ENCODE assay signal across 12 cellular contexts in genomic region chr5:95878417-95879323, GRCh38. TPM values are rescaled to one million over a fixed set of nuclear protein-coding genes. Genes with fewer than 3 reads are reported as not detected.
DNase-seq lines count a peak whose midpoint lies in the region; ATAC-seq and TF ChIP-seq lines count a peak whose summit lies in the region.
"Had no signal": no experiment of that assay in that cellular context is flagged by ENCODE, and none has a peak within 500 bp of the region (broad histone marks: within the 10 kb centered on the region; RNA-seq: fewer than 3 reads in every experiment).

No MANE protein-coding gene starts in this region.

- peak overlapping the region; percentile 59 for H3K27ac Mint-ChIP-seq in activated naive CD8-positive, alpha-beta T cell treated with anti-CD3 and anti-CD28 coated beads, Interleukin-2, amount 50 U/mL, for 24 hours
- no peak overlapping the region for H3K27ac Mint-ChIP-seq in activated naive CD8-positive, alpha-beta T cell treated with anti-CD3 and anti-CD28 coated beads for 36 hours
- peak overlapping the region; percentile 89 for H3K27ac Mint-ChIP-seq in endodermal cell
- no peak overlapping the region for H3K27ac Mint-ChIP-seq in activated CD4-positive, alpha-beta memory T cell treated with anti-CD3 and anti-CD28 coated beads, Interleukin-2, amount 10 ng/mL, durations not matched to agents 7 days and 5 days
- H3K27ac Mint-ChIP-seq: activated B cell treated with CpG ODN at 0.5 μM for 24 hours; effector memory CD8-positive, alpha-beta T cell had no signal

- 73 to 77% methylated on average over 3 to 8 of the region's 8 CpGs for WGBS in endodermal cell (ENCODE audit: insufficient coverage in 1 of 2, insufficient read length in 1 of 2), 2 experiments

- no peak for DNase-seq in activated naive CD8-positive, alpha-beta T cell treated with anti-CD3 and anti-CD28 coated beads, Interleukin-2, amount 50 U/mL, for 24 hours
- DNase-seq in activated naive CD8-positive, alpha-beta T cell treated with anti-CD3 and anti-CD28 coated beads for 36 hours: no peak
- no peak for DNase-seq in endodermal cell
- no peak for DNase-seq in GM20000 (ENCODE audit: low spot score)
- DNase-seq in activated CD4-positive, alpha-beta memory T cell treated with anti-CD3 and anti-CD28 coated beads, Interleukin-2, amount 10 ng/mL, durations not matched to agents 7 days and 5 days: no peak
- no peak for DNase-seq in SKM-1 (lab: John Stamatoyannopoulos, UW; ENCODE audit: unreplicated experiment)
- no peak for DNase-seq in GF-D8 (lab: John Stamatoyannopoulos, UW)
- DNase-seq: activated B cell treated with CpG ODN at 0.5 μM for 24 hours; effector memory CD8-positive, alpha-beta T cell; NCI-H524 had no signal

- H3K4me1 Mint-ChIP-seq in activated naive CD8-positive, alpha-beta T cell treated with anti-CD3 and anti-CD28 coated beads, Interleukin-2, amount 50 U/mL, for 24 hours: peaks cover 7% of the 10 kb centered on the region
- peaks cover 3% of the 10 kb centered on the region for H3K4me1 Mint-ChIP-seq in activated naive CD8-positive, alpha-beta T cell treated with anti-CD3 and anti-CD28 coated beads for 36 hours
- H3K4me1 Mint-ChIP-seq in endodermal cell: peaks cover 45% of the 10 kb centered on the region
- peaks cover 2% of the 10 kb centered on the region for H3K4me1 Mint-ChIP-seq in activated CD4-positive, alpha-beta memory T cell treated with anti-CD3 and anti-CD28 coated beads, Interleukin-2, amount 10 ng/mL, durations not matched to agents 7 days and 5 days

- TF ChIP-seq CTCF in endodermal cell (conservative IDR thresholded peaks at IDR 0.05) (no peak), GM20000 (IDR thresholded peaks at IDR 0.05; ENCODE audit: extremely low read depth, missing control alignments) (no peak)

- no peaks in the 10 kb centered on the region for H3K36me3 Mint-ChIP-seq in activated naive CD8-positive, alpha-beta T cell treated with anti-CD3 and anti-CD28 coated beads, Interleukin-2, amount 50 U/mL, for 24 hours (ENCODE audit: low read depth)
- peaks cover 1% of the 10 kb centered on the region for H3K36me3 Mint-ChIP-seq in activated naive CD8-positive, alpha-beta T cell treated with anti-CD3 and anti-CD28 coated beads for 36 hours
- H3K36me3 Mint-ChIP-seq in endodermal cell (ENCODE audit: low read depth): no peaks in the 10 kb centered on the region
- H3K36me3 Mint-ChIP-seq in activated CD4-positive, alpha-beta memory T cell treated with anti-CD3 and anti-CD28 coated beads, Interleukin-2, amount 10 ng/mL, durations not matched to agents 7 days and 5 days (ENCODE audit: low read depth): no peaks in the 10 kb centered on the region

- no peaks in the 10 kb centered on the region for H3K36me3 ChIP-seq in endodermal cell (ENCODE audit: control insufficient read depth, insufficient read depth, low read length)
- H3K36me3 ChIP-seq: prostate gland had no signal

- peak overlapping the region; percentile 47 for H3K9ac ChIP-seq in endodermal cell (ENCODE audit: extremely low read depth, low read length, poor library complexity, severe bottlenecking)

- peaks cover 25% of the 10 kb centered on the region for H3K4me1 ChIP-seq in endodermal cell (ENCODE audit: control insufficient read depth, insufficient read depth, low read length)

- no peaks in the 10 kb centered on the region for H3K27me3 Mint-ChIP-seq in activated naive CD8-positive, alpha-beta T cell treated with anti-CD3 and anti-CD28 coated beads, Interleukin-2, amount 50 U/mL, for 24 hours
- no peaks in the 10 kb centered on the region for H3K27me3 Mint-ChIP-seq in activated naive CD8-positive, alpha-beta T cell treated with anti-CD3 and anti-CD28 coated beads for 36 hours
- no peaks in the 10 kb centered on the region for H3K27me3 Mint-ChIP-seq in endodermal cell (ENCODE audit: insufficient read depth)
- no peaks in the 10 kb centered on the region for H3K27me3 Mint-ChIP-seq in activated CD4-positive, alpha-beta memory T cell treated with anti-CD3 and anti-CD28 coated beads, Interleukin-2, amount 10 ng/mL, durations not matched to agents 7 days and 5 days
- H3K27me3 Mint-ChIP-seq: activated B cell treated with CpG ODN at 0.5 μM for 24 hours had no signal

- peak; percentile 34 for ATAC-seq in activated naive CD8-positive, alpha-beta T cell treated with anti-CD3 and anti-CD28 coated beads, Interleukin-2, amount 50 U/mL, for 24 hours
- peak; percentile 45 for ATAC-seq in HG03280 (IDR thresholded peaks at IDR 0.05; ENCODE audit: unreplicated experiment)
- ATAC-seq: effector memory CD8-positive, alpha-beta T cell had no signal

- no peaks in the 10 kb centered on the region for H3K9me3 ChIP-seq in endodermal cell (ENCODE audit: control insufficient read depth, low read length)
- H3K9me3 ChIP-seq: prostate gland had no signal

- H3K27ac ChIP-seq in endodermal cell (ENCODE audit: low read depth, low read length): peak overlapping the region; percentile 24

- peak overlapping the region; percentile 1 for H3K4me3 ChIP-seq in endodermal cell (ENCODE audit: low read length)
- H3K4me3 ChIP-seq: prostate gland had no signal

- no peaks in the 10 kb centered on the region for H3K9me3 Mint-ChIP-seq in activated naive CD8-positive, alpha-beta T cell treated with anti-CD3 and anti-CD28 coated beads, Interleukin-2, amount 50 U/mL, for 24 hours
- no peaks in the 10 kb centered on the region for H3K9me3 Mint-ChIP-seq in activated naive CD8-positive, alpha-beta T cell treated with anti-CD3 and anti-CD28 coated beads for 36 hours
- no peaks in the 10 kb centered on the region for H3K9me3 Mint-ChIP-seq in endodermal cell
- H3K9me3 Mint-ChIP-seq in activated CD4-positive, alpha-beta memory T cell treated with anti-CD3 and anti-CD28 coated beads, Interleukin-2, amount 10 ng/mL, durations not matched to agents 7 days and 5 days: peaks cover 2% of the 10 kb centered on the region
- H3K9me3 Mint-ChIP-seq: activated B cell treated with CpG ODN at 0.5 μM for 24 hours; effector memory CD8-positive, alpha-beta T cell had no signal

- H3K4me3 Mint-ChIP-seq in activated naive CD8-positive, alpha-beta T cell treated with anti-CD3 and anti-CD28 coated beads, Interleukin-2, amount 50 U/mL, for 24 hours: no peak overlapping the region
- no peak overlapping the region for H3K4me3 Mint-ChIP-seq in activated naive CD8-positive, alpha-beta T cell treated with anti-CD3 and anti-CD28 coated beads for 36 hours
- H3K4me3 Mint-ChIP-seq in endodermal cell: no peak overlapping the region
- H3K4me3 Mint-ChIP-seq in activated CD4-positive, alpha-beta memory T cell treated with anti-CD3 and anti-CD28 coated beads, Interleukin-2, amount 10 ng/mL, durations not matched to agents 7 days and 5 days: no peak overlapping the region
- H3K4me3 Mint-ChIP-seq: activated B cell treated with CpG ODN at 0.5 μM for 24 hours; effector memory CD8-positive, alpha-beta T cell had no signal

- POLR2A ChIA-PET in activated CD4-positive, alpha-beta memory T cell treated with anti-CD3 and anti-CD28 coated beads, Interleukin-2, amount 10 ng/mL, durations not matched to agents 7 days and 5 days (lab: Charles Lee): interaction anchor here (1.1 kb wide), 1 partner anchor 9 kb away, joined by 5 read pairs; no protein-coding TSS in a partner anchor

- no peaks in the 10 kb centered on the region for H3K27me3 ChIP-seq in endodermal cell (ENCODE audit: control insufficient read depth, insufficient read depth, low read length, poor library complexity, severe bottlenecking)

- CTCF ChIA-PET in activated CD4-positive, alpha-beta memory T cell treated with anti-CD3 and anti-CD28 coated beads, Interleukin-2, amount 10 ng/mL, durations not matched to agents 7 days and 5 days (lab: Charles Lee): interaction anchor here (1.0 to 1.7 kb wide), 2 partner anchors 9 to 97 kb away, joined by 3 read pairs; no protein-coding TSS in a partner anchor

RNA-seq across cellular contexts. Expression of gene GLRX, which starts 56.1 kb away (rescaled TPM):
- total RNA-seq in activated naive CD8-positive, alpha-beta T cell treated with anti-CD3 and anti-CD28 coated beads for 36 hours: 10 to 100 TPM; 26.4 to 29.5 TPM
- 10 to 100 TPM; 18.9 to 26.3 TPM for total RNA-seq in endodermal cell
- 33.6 TPM for polyA plus RNA-seq in endodermal cell (2013, experiment 1 of 2)
- 34.9 TPM for polyA plus RNA-seq in endodermal cell (2013, experiment 2 of 2)
- 10 to 100 TPM; 71.6 to 72.5 TPM for total RNA-seq in activated CD4-positive, alpha-beta memory T cell treated with anti-CD3 and anti-CD28 coated beads, Interleukin-2, amount 10 ng/mL, durations not matched to agents 7 days and 5 days

Comparison
In these comparisons a context has a peak if more than half of its experiments do, and no peak if none do; other contexts are left out.
1. H3K27ac Mint-ChIP-seq: peak in activated naive CD8-positive, alpha-beta T cell treated with anti-CD3 and anti-CD28 coated beads, Interleukin-2, amount 50 U/mL, for 24 hours (single experiment) and endodermal cell (single experiment); none in activated naive CD8-positive, alpha-beta T cell treated with anti-CD3 and anti-CD28 coated beads for 36 hours (single experiment) and activated CD4-positive, alpha-beta memory T cell treated with anti-CD3 and anti-CD28 coated beads, Interleukin-2, amount 10 ng/mL, durations not matched to agents 7 days and 5 days (single experiment).